10 cellular contexts compared by ENCODE assay signal in genomic region chr1:227759345-227760300, GRCh38. TPM values are rescaled to one million over a fixed set of nuclear protein-coding genes. Genes with fewer than 3 reads are reported as not detected.
DNase-seq lines count a peak whose midpoint lies in the region; ATAC-seq and TF ChIP-seq lines count a peak whose summit lies in the region.
"Had no signal": no experiment of that assay in that cellular context is flagged by ENCODE, and none has a peak within 500 bp of the region (broad histone marks: within the 10 kb centered on the region; RNA-seq: fewer than 3 reads in every experiment).

No MANE protein-coding gene starts in this region.

- in situ Hi-C loops in ACHN (cut with HindIII; ENCODE audit: low pct_ligation_motif_present, low pct_unique_long_range_greater_than_20kb, low sequenced_read_pairs): loop anchor here (25.0 kb wide), 1 partner anchor 178 kb away; the partner anchor contains the start of gene WNT9A

- H3K4me3 Mint-ChIP-seq in brain: no peak overlapping the region

- H3K27ac Mint-ChIP-seq in brain: peak overlapping the region in 3 of 5 experiments; percentile 21 to 50 (median 50)

- TF ChIP-seq CTCF in brain (conservative IDR thresholded peaks at IDR 0.05): no peak

- peaks cover 34% of the 10 kb centered on the region for H3K4me1 Mint-ChIP-seq in brain

- H3K27me3 Mint-ChIP-seq in brain: no peaks in the 10 kb centered on the region

- no peak for ATAC-seq in GM18907 (IDR thresholded peaks at IDR 0.05; ENCODE audit: unreplicated experiment)

- no peaks in the 10 kb centered on the region for H3K9me3 Mint-ChIP-seq in brain

- H3K36me3 Mint-ChIP-seq in brain: peaks cover 35% of the 10 kb centered on the region

- DNase-seq in ACHN (peak; percentile 93), HT1080 (ENCODE audit: low read depth) (peak; percentile 94), kidney tubule cell (ENCODE audit: low spot score) (peak; percentile 84), NCI-H187 (lab: John Stamatoyannopoulos, UW) (no peak), NCI-H345 treated with DMSO at 0.1 percent for 48 hours (lab: John Stamatoyannopoulos, UW; ENCODE audit: unreplicated experiment) (no peak)
- DNase-seq in stimulated activated CD8-positive, alpha-beta memory T cell treated with anti-CD3 and anti-CD28 coated beads, Interleukin-4, amount 100 ng/mL, for 48 hours: no peak
- DNase-seq: DND-41 had no signal

RNA-seq across cellular contexts. Expression of gene SNAP47, which starts 24.4 kb away (rescaled TPM):
- 43.6 and 47.0 TPM in 2 replicates for total RNA-seq in HT1080 (2014; rRNA removed; shearing (Covaris generic))
- polyA plus RNA-seq in HT1080 (2015; cell fraction: cytosol; rRNA removed): 32.5 and 34.8 TPM in 2 replicates
- 18.7 and 22.7 TPM in 2 replicates for polyA plus RNA-seq in HT1080 (2015; cell fraction: nucleus; rRNA removed)
- polyA plus RNA-seq in brain (ENCODE audit: insufficient read depth, low read depth, low replicate concordance): 75.0 TPM

RNA-seq across cellular contexts. Expression of gene JMJD4, which starts 24.5 kb away (rescaled TPM):
- total RNA-seq in HT1080 (2014; rRNA removed; shearing (Covaris generic)): 37.7 and 47.6 TPM in 2 replicates
- polyA plus RNA-seq in HT1080 (2015; cell fraction: cytosol; rRNA removed): 19.7 and 20.4 TPM in 2 replicates
- 26.3 and 31.5 TPM in 2 replicates for polyA plus RNA-seq in HT1080 (2015; cell fraction: nucleus; rRNA removed)
- polyA plus RNA-seq in brain (ENCODE audit: insufficient read depth, low read depth, low replicate concordance): 15.6 TPM

RNA-seq across cellular contexts. Expression of gene PRSS38, which starts 55.9 kb away (rescaled TPM):
- total RNA-seq in HT1080 (2014; rRNA removed; shearing (Covaris generic)): not detected in 2 replicates
- not detected in 2 replicates for polyA plus RNA-seq in HT1080 (2015; cell fraction: cytosol; rRNA removed)
- polyA plus RNA-seq in HT1080 (2015; cell fraction: nucleus; rRNA removed): not detected in 2 replicates
- not detected for polyA plus RNA-seq in brain (ENCODE audit: insufficient read depth, low read depth, low replicate concordance)
- polyA plus RNA-seq: adipose tissue had no signal

Comparison
In these comparisons a context has a peak if more than half of its experiments do, and no peak if none do; other contexts are left out.
1. DNase-seq: peak in ACHN (single experiment), HT1080 (single experiment) and kidney tubule cell (single experiment); none in stimulated activated CD8-positive, alpha-beta memory T cell treated with anti-CD3 and anti-CD28 coated beads, Interleukin-4, amount 100 ng/mL, for 48 hours (single experiment), NCI-H187 (0 of 2) and NCI-H345 treated with DMSO at 0.1 percent for 48 hours (single experiment).